In the genomic region with DNA sequence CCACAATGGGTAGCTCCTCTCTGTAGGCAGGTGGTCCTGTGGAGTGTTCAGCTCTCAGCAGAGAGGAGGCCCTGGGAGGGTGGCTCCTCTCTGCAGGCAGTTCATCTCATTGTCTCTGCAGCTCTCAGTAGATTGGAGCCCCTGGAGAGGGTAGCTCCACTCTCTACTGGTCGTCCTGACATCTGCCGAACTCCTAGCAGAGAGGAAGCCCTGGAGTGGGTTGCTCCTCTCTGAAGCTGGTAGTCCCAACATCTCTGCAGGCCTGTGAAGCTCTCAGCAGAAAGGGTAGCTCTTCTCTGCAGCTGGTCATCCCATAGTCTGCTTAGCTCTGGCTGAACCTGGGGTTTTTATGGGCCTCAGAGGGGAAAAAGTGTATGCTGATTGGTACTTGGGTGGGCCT, we compare ENCODE assay signal across 1 cellular context.
A peak's percentile ranks its signal among the peaks of the same experiment; 100 is the strongest.
TF ChIP-seq lines count a peak whose summit lies in the region.

No MANE protein-coding gene starts in this region.

TF ChIP-seq in K562, 482 proteins besides CTCF, POLR2A, EP300 and RAD21 (continued from another document):
- no peak for TF ChIP-seq ZNF408 (CRISPR knock-in tag; IDR thresholded peaks at IDR 0.05; ENCODE audit: low read depth)
- TF ChIP-seq, protein P1, sequence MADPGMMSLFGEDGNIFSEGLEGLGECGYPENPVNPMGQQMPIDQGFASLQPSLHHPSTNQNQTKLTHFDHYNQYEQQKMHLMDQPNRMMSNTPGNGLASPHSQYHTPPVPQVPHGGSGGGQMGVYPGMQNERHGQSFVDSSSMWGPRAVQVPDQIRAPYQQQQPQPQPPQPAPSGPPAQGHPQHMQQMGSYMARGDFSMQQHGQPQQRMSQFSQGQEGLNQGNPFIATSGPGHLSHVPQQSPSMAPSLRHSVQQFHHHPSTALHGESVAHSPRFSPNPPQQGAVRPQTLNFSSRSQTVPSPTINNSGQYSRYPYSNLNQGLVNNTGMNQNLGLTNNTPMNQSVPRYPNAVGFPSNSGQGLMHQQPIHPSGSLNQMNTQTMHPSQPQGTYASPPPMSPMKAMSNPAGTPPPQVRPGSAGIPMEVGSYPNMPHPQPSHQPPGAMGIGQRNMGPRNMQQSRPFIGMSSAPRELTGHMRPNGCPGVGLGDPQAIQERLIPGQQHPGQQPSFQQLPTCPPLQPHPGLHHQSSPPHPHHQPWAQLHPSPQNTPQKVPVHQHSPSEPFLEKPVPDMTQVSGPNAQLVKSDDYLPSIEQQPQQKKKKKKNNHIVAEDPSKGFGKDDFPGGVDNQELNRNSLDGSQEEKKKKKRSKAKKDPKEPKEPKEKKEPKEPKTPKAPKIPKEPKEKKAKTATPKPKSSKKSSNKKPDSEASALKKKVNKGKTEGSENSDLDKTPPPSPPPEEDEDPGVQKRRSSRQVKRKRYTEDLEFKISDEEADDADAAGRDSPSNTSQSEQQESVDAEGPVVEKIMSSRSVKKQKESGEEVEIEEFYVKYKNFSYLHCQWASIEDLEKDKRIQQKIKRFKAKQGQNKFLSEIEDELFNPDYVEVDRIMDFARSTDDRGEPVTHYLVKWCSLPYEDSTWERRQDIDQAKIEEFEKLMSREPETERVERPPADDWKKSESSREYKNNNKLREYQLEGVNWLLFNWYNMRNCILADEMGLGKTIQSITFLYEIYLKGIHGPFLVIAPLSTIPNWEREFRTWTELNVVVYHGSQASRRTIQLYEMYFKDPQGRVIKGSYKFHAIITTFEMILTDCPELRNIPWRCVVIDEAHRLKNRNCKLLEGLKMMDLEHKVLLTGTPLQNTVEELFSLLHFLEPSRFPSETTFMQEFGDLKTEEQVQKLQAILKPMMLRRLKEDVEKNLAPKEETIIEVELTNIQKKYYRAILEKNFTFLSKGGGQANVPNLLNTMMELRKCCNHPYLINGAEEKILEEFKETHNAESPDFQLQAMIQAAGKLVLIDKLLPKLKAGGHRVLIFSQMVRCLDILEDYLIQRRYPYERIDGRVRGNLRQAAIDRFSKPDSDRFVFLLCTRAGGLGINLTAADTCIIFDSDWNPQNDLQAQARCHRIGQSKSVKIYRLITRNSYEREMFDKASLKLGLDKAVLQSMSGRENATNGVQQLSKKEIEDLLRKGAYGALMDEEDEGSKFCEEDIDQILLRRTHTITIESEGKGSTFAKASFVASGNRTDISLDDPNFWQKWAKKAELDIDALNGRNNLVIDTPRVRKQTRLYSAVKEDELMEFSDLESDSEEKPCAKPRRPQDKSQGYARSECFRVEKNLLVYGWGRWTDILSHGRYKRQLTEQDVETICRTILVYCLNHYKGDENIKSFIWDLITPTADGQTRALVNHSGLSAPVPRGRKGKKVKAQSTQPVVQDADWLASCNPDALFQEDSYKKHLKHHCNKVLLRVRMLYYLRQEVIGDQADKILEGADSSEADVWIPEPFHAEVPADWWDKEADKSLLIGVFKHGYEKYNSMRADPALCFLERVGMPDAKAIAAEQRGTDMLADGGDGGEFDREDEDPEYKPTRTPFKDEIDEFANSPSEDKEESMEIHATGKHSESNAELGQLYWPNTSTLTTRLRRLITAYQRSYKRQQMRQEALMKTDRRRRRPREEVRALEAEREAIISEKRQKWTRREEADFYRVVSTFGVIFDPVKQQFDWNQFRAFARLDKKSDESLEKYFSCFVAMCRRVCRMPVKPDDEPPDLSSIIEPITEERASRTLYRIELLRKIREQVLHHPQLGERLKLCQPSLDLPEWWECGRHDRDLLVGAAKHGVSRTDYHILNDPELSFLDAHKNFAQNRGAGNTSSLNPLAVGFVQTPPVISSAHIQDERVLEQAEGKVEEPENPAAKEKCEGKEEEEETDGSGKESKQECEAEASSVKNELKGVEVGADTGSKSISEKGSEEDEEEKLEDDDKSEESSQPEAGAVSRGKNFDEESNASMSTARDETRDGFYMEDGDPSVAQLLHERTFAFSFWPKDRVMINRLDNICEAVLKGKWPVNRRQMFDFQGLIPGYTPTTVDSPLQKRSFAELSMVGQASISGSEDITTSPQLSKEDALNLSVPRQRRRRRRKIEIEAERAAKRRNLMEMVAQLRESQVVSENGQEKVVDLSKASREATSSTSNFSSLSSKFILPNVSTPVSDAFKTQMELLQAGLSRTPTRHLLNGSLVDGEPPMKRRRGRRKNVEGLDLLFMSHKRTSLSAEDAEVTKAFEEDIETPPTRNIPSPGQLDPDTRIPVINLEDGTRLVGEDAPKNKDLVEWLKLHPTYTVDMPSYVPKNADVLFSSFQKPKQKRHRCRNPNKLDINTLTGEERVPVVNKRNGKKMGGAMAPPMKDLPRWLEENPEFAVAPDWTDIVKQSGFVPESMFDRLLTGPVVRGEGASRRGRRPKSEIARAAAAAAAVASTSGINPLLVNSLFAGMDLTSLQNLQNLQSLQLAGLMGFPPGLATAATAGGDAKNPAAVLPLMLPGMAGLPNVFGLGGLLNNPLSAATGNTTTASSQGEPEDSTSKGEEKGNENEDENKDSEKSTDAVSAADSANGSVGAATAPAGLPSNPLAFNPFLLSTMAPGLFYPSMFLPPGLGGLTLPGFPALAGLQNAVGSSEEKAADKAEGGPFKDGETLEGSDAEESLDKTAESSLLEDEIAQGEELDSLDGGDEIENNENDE (IDR thresholded peaks at IDR 0.05; ENCODE audit: low read depth, low read length): no peak
- TF ChIP-seq NFRKB (IDR thresholded peaks at IDR 0.05; ENCODE audit: low read depth): no peak
- no peak for TF ChIP-seq RFX7 (CRISPR knock-in tag; IDR thresholded peaks at IDR 0.05)
- TF ChIP-seq SRSF1 (IDR thresholded peaks at IDR 0.05; ENCODE audit: low read depth, low read length): no peak
- no peak for TF ChIP-seq BHLHE40 (IDR thresholded peaks at IDR 0.05; ENCODE audit: low read length)
- no peak for TF ChIP-seq ZNF717 (CRISPR knock-in tag; IDR thresholded peaks at IDR 0.05)
- no peak for TF ChIP-seq MEF2A (IDR thresholded peaks at IDR 0.05; ENCODE audit: control insufficient read depth, low read depth, low read length)
- TF ChIP-seq, protein P2, sequence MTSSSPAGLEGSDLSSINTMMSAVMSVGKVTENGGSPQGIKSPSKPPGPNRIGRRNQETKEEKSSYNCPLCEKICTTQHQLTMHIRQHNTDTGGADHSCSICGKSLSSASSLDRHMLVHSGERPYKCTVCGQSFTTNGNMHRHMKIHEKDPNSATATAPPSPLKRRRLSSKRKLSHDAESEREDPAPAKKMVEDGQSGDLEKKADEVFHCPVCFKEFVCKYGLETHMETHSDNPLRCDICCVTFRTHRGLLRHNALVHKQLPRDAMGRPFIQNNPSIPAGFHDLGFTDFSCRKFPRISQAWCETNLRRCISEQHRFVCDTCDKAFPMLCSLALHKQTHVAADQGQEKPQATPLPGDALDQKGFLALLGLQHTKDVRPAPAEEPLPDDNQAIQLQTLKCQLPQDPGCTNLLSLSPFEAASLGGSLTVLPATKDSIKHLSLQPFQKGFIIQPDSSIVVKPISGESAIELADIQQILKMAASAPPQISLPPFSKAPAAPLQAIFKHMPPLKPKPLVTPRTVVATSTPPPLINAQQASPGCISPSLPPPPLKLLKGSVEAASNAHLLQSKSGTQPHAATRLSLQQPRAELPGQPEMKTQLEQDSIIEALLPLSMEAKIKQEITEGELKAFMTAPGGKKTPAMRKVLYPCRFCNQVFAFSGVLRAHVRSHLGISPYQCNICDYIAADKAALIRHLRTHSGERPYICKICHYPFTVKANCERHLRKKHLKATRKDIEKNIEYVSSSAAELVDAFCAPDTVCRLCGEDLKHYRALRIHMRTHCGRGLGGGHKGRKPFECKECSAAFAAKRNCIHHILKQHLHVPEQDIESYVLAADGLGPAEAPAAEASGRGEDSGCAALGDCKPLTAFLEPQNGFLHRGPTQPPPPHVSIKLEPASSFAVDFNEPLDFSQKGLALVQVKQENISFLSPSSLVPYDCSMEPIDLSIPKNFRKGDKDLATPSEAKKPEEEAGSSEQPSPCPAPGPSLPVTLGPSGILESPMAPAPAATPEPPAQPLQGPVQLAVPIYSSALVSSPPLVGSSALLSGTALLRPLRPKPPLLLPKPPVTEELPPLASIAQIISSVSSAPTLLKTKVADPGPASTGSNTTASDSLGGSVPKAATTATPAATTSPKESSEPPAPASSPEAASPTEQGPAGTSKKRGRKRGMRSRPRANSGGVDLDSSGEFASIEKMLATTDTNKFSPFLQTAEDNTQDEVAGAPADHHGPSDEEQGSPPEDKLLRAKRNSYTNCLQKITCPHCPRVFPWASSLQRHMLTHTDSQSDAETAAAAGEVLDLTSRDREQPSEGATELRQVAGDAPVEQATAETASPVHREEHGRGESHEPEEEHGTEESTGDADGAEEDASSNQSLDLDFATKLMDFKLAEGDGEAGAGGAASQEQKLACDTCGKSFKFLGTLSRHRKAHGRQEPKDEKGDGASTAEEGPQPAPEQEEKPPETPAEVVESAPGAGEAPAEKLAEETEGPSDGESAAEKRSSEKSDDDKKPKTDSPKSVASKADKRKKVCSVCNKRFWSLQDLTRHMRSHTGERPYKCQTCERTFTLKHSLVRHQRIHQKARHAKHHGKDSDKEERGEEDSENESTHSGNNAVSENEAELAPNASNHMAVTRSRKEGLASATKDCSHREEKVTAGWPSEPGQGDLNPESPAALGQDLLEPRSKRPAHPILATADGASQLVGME (CRISPR knock-in tag; IDR thresholded peaks at IDR 0.05): no peak
- no peak for TF ChIP-seq TOE1 (IDR thresholded peaks at IDR 0.05; ENCODE audit: borderline replicate concordance)
- TF ChIP-seq TOE1 (CRISPR knock-in tag; IDR thresholded peaks at IDR 0.05; ENCODE audit: borderline replicate concordance, low read depth): no peak
- no peak for TF ChIP-seq SRF (CRISPR knock-in tag; IDR thresholded peaks at IDR 0.05)
- TF ChIP-seq KLF16 (IDR thresholded peaks at IDR 0.05): no peak
- TF ChIP-seq, protein P3, sequence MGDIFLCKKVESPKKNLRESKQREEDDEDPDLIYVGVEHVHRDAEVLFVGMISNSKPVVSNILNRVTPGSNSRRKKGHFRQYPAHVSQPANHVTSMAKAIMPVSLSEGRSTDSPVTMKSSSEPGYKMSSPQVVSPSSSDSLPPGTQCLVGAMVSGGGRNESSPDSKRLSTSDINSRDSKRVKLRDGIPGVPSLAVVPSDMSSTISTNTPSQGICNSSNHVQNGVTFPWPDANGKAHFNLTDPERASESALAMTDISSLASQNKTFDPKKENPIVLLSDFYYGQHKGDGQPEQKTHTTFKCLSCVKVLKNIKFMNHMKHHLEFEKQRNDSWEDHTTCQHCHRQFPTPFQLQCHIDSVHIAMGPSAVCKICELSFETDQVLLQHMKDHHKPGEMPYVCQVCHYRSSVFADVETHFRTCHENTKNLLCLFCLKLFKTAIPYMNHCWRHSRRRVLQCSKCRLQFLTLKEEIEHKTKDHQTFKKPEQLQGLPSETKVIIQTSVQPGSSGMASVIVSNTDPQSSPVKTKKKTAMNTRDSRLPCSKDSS (IDR thresholded peaks at IDR 0.05; ENCODE audit: low read depth, partially characterized antibody): peak; percentile 72
- no peak for TF ChIP-seq ATF1 (CRISPR knock-in tag; IDR thresholded peaks at IDR 0.05)
- no peak for TF ChIP-seq ATF1 (tag; IDR thresholded peaks at IDR 0.05)
- TF ChIP-seq, protein P4, sequence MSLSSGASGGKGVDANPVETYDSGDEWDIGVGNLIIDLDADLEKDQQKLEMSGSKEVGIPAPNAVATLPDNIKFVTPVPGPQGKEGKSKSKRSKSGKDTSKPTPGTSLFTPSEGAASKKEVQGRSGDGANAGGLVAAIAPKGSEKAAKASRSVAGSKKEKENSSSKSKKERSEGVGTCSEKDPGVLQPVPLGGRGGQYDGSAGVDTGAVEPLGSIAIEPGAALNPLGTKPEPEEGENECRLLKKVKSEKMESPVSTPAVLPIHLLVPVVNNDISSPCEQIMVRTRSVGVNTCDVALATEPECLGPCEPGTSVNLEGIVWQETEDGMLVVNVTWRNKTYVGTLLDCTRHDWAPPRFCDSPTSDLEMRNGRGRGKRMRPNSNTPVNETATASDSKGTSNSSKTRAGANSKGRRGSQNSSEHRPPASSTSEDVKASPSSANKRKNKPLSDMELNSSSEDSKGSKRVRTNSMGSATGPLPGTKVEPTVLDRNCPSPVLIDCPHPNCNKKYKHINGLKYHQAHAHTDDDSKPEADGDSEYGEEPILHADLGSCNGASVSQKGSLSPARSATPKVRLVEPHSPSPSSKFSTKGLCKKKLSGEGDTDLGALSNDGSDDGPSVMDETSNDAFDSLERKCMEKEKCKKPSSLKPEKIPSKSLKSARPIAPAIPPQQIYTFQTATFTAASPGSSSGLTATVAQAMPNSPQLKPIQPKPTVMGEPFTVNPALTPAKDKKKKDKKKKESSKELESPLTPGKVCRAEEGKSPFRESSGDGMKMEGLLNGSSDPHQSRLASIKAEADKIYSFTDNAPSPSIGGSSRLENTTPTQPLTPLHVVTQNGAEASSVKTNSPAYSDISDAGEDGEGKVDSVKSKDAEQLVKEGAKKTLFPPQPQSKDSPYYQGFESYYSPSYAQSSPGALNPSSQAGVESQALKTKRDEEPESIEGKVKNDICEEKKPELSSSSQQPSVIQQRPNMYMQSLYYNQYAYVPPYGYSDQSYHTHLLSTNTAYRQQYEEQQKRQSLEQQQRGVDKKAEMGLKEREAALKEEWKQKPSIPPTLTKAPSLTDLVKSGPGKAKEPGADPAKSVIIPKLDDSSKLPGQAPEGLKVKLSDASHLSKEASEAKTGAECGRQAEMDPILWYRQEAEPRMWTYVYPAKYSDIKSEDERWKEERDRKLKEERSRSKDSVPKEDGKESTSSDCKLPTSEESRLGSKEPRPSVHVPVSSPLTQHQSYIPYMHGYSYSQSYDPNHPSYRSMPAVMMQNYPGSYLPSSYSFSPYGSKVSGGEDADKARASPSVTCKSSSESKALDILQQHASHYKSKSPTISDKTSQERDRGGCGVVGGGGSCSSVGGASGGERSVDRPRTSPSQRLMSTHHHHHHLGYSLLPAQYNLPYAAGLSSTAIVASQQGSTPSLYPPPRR (CRISPR knock-in tag; IDR thresholded peaks at IDR 0.05; ENCODE audit: borderline replicate concordance): no peak
- TF ChIP-seq ZNF445 (CRISPR knock-in tag; IDR thresholded peaks at IDR 0.05; ENCODE audit: low read depth): no peak
